In the genomic region with DNA sequence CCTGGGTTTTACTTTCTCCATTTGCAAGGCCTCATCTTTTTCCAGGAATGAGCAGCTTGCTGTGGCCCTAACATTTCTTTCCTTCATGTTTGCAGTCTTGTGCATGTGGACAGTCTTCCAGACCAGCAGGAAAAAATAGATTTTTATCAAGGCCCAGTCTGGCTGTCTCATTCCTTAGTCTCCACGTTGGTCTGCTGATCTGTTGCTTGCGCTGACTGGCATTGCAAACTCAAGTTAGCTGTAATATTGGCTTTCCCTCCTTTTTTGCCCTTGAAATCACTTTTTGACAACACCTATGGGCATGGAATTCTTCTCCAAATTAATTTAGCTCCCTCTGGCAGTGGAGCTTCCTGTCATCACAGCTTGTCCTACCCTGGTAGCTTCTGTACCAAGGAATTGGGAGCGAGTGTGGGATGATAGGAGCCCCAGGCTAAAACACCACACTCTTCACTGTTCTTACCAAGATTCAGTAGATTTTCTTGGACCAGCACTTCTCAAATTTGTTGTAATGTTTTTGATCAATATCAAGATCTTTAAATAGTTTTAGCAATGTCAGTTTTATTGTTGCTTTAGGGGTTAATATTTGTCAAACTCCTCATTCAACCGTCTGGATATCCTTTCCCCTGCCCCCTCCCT, we compare ENCODE assay signal across 1 cellular context.
TF ChIP-seq lines count a peak whose summit lies in the region.

No MANE protein-coding gene starts in this region.

TF ChIP-seq in A549, 52 proteins besides CTCF, POLR2A, EP300 and RAD21 (continued from another document):
- no peak for TF ChIP-seq BCL3 (IDR thresholded peaks at IDR 0.05)
- no peak for TF ChIP-seq CHD4 (IDR thresholded peaks at IDR 0.05; ENCODE audit: borderline replicate concordance)
- no peak for TF ChIP-seq HOXB5 (CRISPR knock-in tag; IDR thresholded peaks at IDR 0.05)
- TF ChIP-seq, protein P1, sequence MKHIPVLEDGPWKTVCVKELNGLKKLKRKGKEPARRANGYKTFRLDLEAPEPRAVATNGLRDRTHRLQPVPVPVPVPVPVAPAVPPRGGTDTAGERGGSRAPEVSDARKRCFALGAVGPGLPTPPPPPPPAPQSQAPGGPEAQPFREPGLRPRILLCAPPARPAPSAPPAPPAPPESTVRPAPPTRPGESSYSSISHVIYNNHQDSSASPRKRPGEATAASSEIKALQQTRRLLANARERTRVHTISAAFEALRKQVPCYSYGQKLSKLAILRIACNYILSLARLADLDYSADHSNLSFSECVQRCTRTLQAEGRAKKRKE (CRISPR knock-in tag; IDR thresholded peaks at IDR 0.05; ENCODE audit: low read depth) = no peak
- no peak for TF ChIP-seq FOXS1 (CRISPR knock-in tag; IDR thresholded peaks at IDR 0.05)
- no peak for TF ChIP-seq CBX8 (IDR thresholded peaks at IDR 0.05)
